Comparison of ENCODE assay signal across 10 cellular contexts in genomic region chr6:72739368-72739779, GRCh38.
DNase-seq lines count a peak whose midpoint lies in the region; ATAC-seq, FAIRE-seq and TF ChIP-seq lines count a peak whose summit lies in the region.
"Had no signal": no experiment of that assay in that cellular context is flagged by ENCODE, and none has a peak within 500 bp of the region (broad histone marks: within the 10 kb centered on the region; RNA-seq: fewer than 3 reads in every experiment).

No MANE protein-coding gene starts in this region.

- in situ Hi-C loops in GM13976 (cut with MboI; ENCODE audit: low sequenced_read_pairs, unreplicated experiment), result no loop called here

- peak; percentile 55 for ATAC-seq in HG03103 (IDR thresholded peaks at IDR 0.05; ENCODE audit: low read depth, unreplicated experiment)

- TF ChIP-seq CTCF in GM13976 (IDR thresholded peaks at IDR 0.05; ENCODE audit: borderline replicate concordance, control extremely low read depth, extremely low read depth, insufficient read depth, missing control alignments) (no peak), GM20000 (IDR thresholded peaks at IDR 0.05; ENCODE audit: extremely low read depth, missing control alignments) (no peak), WERI-Rb-1 (IDR thresholded peaks at IDR 0.05; ENCODE audit: low read depth, low read length) (no peak)

- H3K4me3 ChIP-seq in WERI-Rb-1 (ENCODE audit: low read depth, low read length), result no peak overlapping the region

- H3K9me3 ChIP-seq in WERI-Rb-1 (ENCODE audit: severe bottlenecking), result no peaks in the 10 kb centered on the region

- peak overlapping the region; percentile 31; the same call in 1 of the 2 replicates for H3K27ac ChIP-seq in WERI-Rb-1

- FAIRE-seq in H54 (lab: Jason Lieb, UNC), result no peak

- DNase-seq in GM13976 (ENCODE audit: low spot score) (peak; percentile 44), GM20000 (ENCODE audit: low spot score) (peak; percentile 25), WERI-Rb-1 (no peak), DMS 273 (lab: John Stamatoyannopoulos, UW; ENCODE audit: unreplicated experiment) (no peak), H54 (ENCODE audit: insufficient read length, low spot score) (no peak), NCI-H345 treated with DMSO at 0.1 percent for 48 hours (lab: John Stamatoyannopoulos, UW; ENCODE audit: unreplicated experiment) (no peak)
- no peak for DNase-seq in activated CD4-positive, alpha-beta T cell treated with anti-CD3 and anti-CD28 coated beads, Interleukin-2, amount 50 U/mL, for 4 hours
- DNase-seq: NCI-H82, nucleus accumbens had no signal

- no peak for TF ChIP-seq POLR2A in H54 (IDR thresholded peaks at IDR 0.05; ENCODE audit: low read depth, low read length)

- H3K27me3 ChIP-seq in WERI-Rb-1 (ENCODE audit: insufficient read depth, low read depth, severe bottlenecking), result no peaks in the 10 kb centered on the region

- H3K36me3 ChIP-seq in WERI-Rb-1, result no peaks in the 10 kb centered on the region

Comparison
In these comparisons a context has a peak if more than half of its experiments do, and no peak if none do; other contexts are left out.
1. DNase-seq: peak in GM13976 (single experiment) and GM20000 (single experiment); none in WERI-Rb-1 (single experiment), DMS 273 (single experiment), H54 (single experiment), NCI-H345 treated with DMSO at 0.1 percent for 48 hours (single experiment) and activated CD4-positive, alpha-beta T cell treated with anti-CD3 and anti-CD28 coated beads, Interleukin-2, amount 50 U/mL, for 4 hours (0 of 2).